In genomic region chr3:133591271-133591742, GRCh38 we compare ENCODE assay signal across 12 cellular contexts. TPM values are rescaled to one million over a fixed set of nuclear protein-coding genes. Genes with fewer than 3 reads are reported as not detected.
DNase-seq lines count a peak whose midpoint lies in the region; ATAC-seq, FAIRE-seq and TF ChIP-seq lines count a peak whose summit lies in the region.
"Had no signal": no experiment of that assay in that cellular context is flagged by ENCODE, and none has a peak within 500 bp of the region (broad histone marks: within the 10 kb centered on the region; RNA-seq: fewer than 3 reads in every experiment).

No MANE protein-coding gene starts in this region.

- peaks cover 21 to 55% (median 47%) of the 10 kb centered on the region in 3 donors for H3K4me1 Mint-ChIP-seq in CD8-positive, alpha-beta memory T cell

- WGBS in IMR-90 (ENCODE audit: extremely low coverage in 2 of 2, insufficient read length in 1 of 2), 2 experiments: no CpG with 5 or more reads among the region's 3 CpGs

- no peak overlapping the region for H3K56ac ChIP-seq in IMR-90 (ENCODE audit: extremely low read depth, insufficient read depth, low read length)

- BruUV-seq in IMR-90 (replicated peaks; lab: Mats Ljungman, UMichigan): no TSS peak

- H3K27ac ChIP-seq in CD8-positive, alpha-beta memory T cell (ENCODE audit: low read depth, low read length): no peak overlapping the region
- no peak overlapping the region for H3K27ac ChIP-seq in IMR-90 (ENCODE audit: insufficient read depth, low read length)
- no peak overlapping the region for H3K27ac ChIP-seq in right atrium auricular region

- no peak overlapping the region for H4K8ac ChIP-seq in IMR-90 (ENCODE audit: low read depth in 2 of 2, low read length in 2 of 2)

- no peaks in the 10 kb centered on the region for H3K27me3 ChIP-seq in CD8-positive, alpha-beta memory T cell (ENCODE audit: insufficient read depth, low read length, poor library complexity, severe bottlenecking)
- no peaks in the 10 kb centered on the region for H3K27me3 ChIP-seq in IMR-90 (ENCODE audit: control insufficient read depth, insufficient read depth, low read length)
- no peaks in the 10 kb centered on the region for H3K27me3 ChIP-seq in bronchial epithelial cell (ENCODE audit: control insufficient read depth, insufficient read depth, low read length)
- H3K27me3 ChIP-seq in right atrium auricular region: no peaks in the 10 kb centered on the region

- no peaks in the 10 kb centered on the region for H3K4me1 ChIP-seq in CD8-positive, alpha-beta memory T cell (ENCODE audit: insufficient read depth, low read length)
- H3K4me1 ChIP-seq in IMR-90 (ENCODE audit: control insufficient read depth, insufficient read depth, low read length) (peaks cover 2% of the 10 kb centered on the region; the same call in 1 of the 2 replicates), right atrium auricular region (peaks cover 0 to 4% of the 10 kb centered on the region in 2 donors)

- H3K9me3 Mint-ChIP-seq in CD8-positive, alpha-beta memory T cell: no peaks in the 10 kb centered on the region
- H3K9me3 Mint-ChIP-seq: memory B cell had no signal

- H2AK9ac ChIP-seq in IMR-90 (replicated peaks; ENCODE audit: low read depth, low read length, poor library complexity): no peak overlapping the region

- peaks cover 38% of the 10 kb centered on the region; the same call in 1 of the 2 replicates for H4K20me1 ChIP-seq in IMR-90 (ENCODE audit: insufficient read depth, low read length)

- no peak for FAIRE-seq in bronchial epithelial cell (lab: Jason Lieb, UNC)
- no peak for FAIRE-seq in GM12891 (lab: Jason Lieb, UNC)
- FAIRE-seq: HTR-8/SVneo had no signal

- no peak overlapping the region for H4K91ac ChIP-seq in IMR-90 (ENCODE audit: insufficient read depth, low read depth, low read length)

- DNase-seq in CD8-positive, alpha-beta memory T cell: no peak
- DNase-seq in IMR-90 (peak; percentile 43), bronchial epithelial cell (ENCODE audit: low read depth) (peak; percentile 56), myocyte (ENCODE audit: low read depth) (peak; percentile 47), GM12891 (ENCODE audit: insufficient read length, low spot score) (no peak), inferior parietal cortex (ENCODE audit: extremely low spot score) (no peak), right atrium auricular region (ENCODE audit: low spot score) (no peak), SHP77 treated with DMSO at 0.1 percent for 48 hours (lab: John Stamatoyannopoulos, UW) (no peak)
- DNase-seq: head of caudate nucleus, NCI-H2029 treated with DMSO at 0.1 percent for 48 hours had no signal

- H3K14ac ChIP-seq in IMR-90 (replicated peaks; ENCODE audit: low read depth, low read length): no peak overlapping the region

- no peak overlapping the region for H2BK20ac ChIP-seq in IMR-90 (ENCODE audit: low read depth, low read length)

- TF ChIP-seq RAD21 in IMR-90 (IDR thresholded peaks at IDR 0.05; ENCODE audit: low read length): no peak

- no peak overlapping the region for H2AK5ac ChIP-seq in IMR-90 (ENCODE audit: low read depth, low read length)

- H2BK5ac ChIP-seq in IMR-90 (ENCODE audit: low read depth, low read length, poor library complexity, severe bottlenecking): no peak overlapping the region

- H3K18ac ChIP-seq in IMR-90 (ENCODE audit: low read depth, low read length): no peak overlapping the region

- H3K4me3 Mint-ChIP-seq in CD8-positive, alpha-beta memory T cell: no peak overlapping the region
- H3K4me3 Mint-ChIP-seq: memory B cell had no signal

- no peaks in the 10 kb centered on the region for H3K9me3 ChIP-seq in CD8-positive, alpha-beta memory T cell (ENCODE audit: low read length)
- H3K9me3 ChIP-seq in IMR-90 (ENCODE audit: control insufficient read depth, insufficient read depth, low read length) (no peaks in the 10 kb centered on the region), right atrium auricular region (no peaks in the 10 kb centered on the region)

- H3K4me2 ChIP-seq in IMR-90 (ENCODE audit: low read depth, low read length): no peak overlapping the region

- in situ Hi-C loops in IMR-90 (cut with MboI; ENCODE audit: low sequenced_read_pairs): no loop called here

- CTCF ChIA-PET in CD8-positive, alpha-beta memory T cell (lab: Charles Lee): interaction anchor here (0.9 to 1.0 kb wide), 2 partner anchors 12 to 13 kb away, joined by 3 to 5 read pairs; no protein-coding TSS in a partner anchor
- CTCF ChIA-PET in IMR-90 (lab: Yijun Ruan, JAX): no interaction called here

- H2AFZ ChIP-seq in IMR-90 (replicated peaks; ENCODE audit: low read length, poor library complexity): no peak overlapping the region

- ATAC-seq in IMR-90 (ENCODE audit: low read depth): peak; percentile 54

- no peak for TF ChIP-seq CTCF in IMR-90 (conservative IDR thresholded peaks at IDR 0.05; ENCODE audit: low read depth, low read length)
- no peak for TF ChIP-seq CTCF in bronchial epithelial cell (IDR thresholded peaks at IDR 0.05; ENCODE audit: insufficient read depth, low read length, severe bottlenecking)
- TF ChIP-seq CTCF in right atrium auricular region (IDR thresholded peaks at IDR 0.05): no peak

- no peaks in the 10 kb centered on the region; the same call in 1 of the 2 replicates for H3K9me1 ChIP-seq in IMR-90 (ENCODE audit: insufficient read depth, low read length)

- no peak overlapping the region for H3K9ac ChIP-seq in IMR-90 (ENCODE audit: low read depth, low read length)

- H3K79me1 ChIP-seq in IMR-90 (ENCODE audit: low read depth in 1 of 2, low read length in 2 of 2): peaks cover 17 to 26% of the 10 kb centered on the region in 2 experiments

- POLR2A ChIA-PET in CD8-positive, alpha-beta memory T cell (lab: Charles Lee): no interaction called here
- POLR2A ChIA-PET in IMR-90 (lab: Charles Lee; ENCODE audit: unreplicated experiment): no interaction called here

- H3K4me3 ChIP-seq in CD8-positive, alpha-beta memory T cell (ENCODE audit: low read length): no peak overlapping the region
- H3K4me3 ChIP-seq in IMR-90 (ENCODE audit: insufficient read depth, low read depth, low read length) (no peak overlapping the region), bronchial epithelial cell (ENCODE audit: low read depth, low read length) (no peak overlapping the region), right atrium auricular region (no peak overlapping the region)

- dilution Hi-C loops in IMR-90 (cut with HindIII; ENCODE audit: low sequenced_read_pairs, unreplicated experiment): no loop called here

- TF ChIP-seq POLR2A in IMR-90 (IDR thresholded peaks at IDR 0.05; ENCODE audit: low read depth, low read length): no peak
- TF ChIP-seq POLR2A in GM12891 (IDR thresholded peaks at IDR 0.05; ENCODE audit: low read depth, low read length): no peak

- no peak overlapping the region for H3K23ac ChIP-seq in IMR-90 (ENCODE audit: low read depth, low read length)

- H4K5ac ChIP-seq in IMR-90 (ENCODE audit: low read depth, low read length): no peak overlapping the region

- peaks cover 0 to 37% (median 15%) of the 10 kb centered on the region in 3 donors for H3K36me3 Mint-ChIP-seq in CD8-positive, alpha-beta memory T cell

- no peak overlapping the region for H2BK120ac ChIP-seq in IMR-90 (ENCODE audit: low read depth, low read length)

- no peaks in the 10 kb centered on the region for H3K27me3 Mint-ChIP-seq in CD8-positive, alpha-beta memory T cell
- H3K27me3 Mint-ChIP-seq: memory B cell had no signal

- no peak overlapping the region for H2BK15ac ChIP-seq in IMR-90 (ENCODE audit: low read depth, low read length)

- intact Hi-C loops in IMR-90 (cut with micrococcal nuclease): loop anchor here (5.0 kb wide), 1 partner anchor 51 kb away; no protein-coding TSS in a partner anchor

- no peak overlapping the region for H3K4ac ChIP-seq in IMR-90 (ENCODE audit: low read depth, low read length)

- peaks cover 27% of the 10 kb centered on the region for H3K36me3 ChIP-seq in CD8-positive, alpha-beta memory T cell (ENCODE audit: insufficient read depth, low read length)
- H3K36me3 ChIP-seq in IMR-90 (ENCODE audit: control insufficient read depth, insufficient read depth, low read length) (peaks cover 23% of the 10 kb centered on the region), bronchial epithelial cell (ENCODE audit: control insufficient read depth, insufficient read depth, low read length) (peaks cover 3% of the 10 kb centered on the region), right atrium auricular region (peaks cover 45% of the 10 kb centered on the region)

- H3K27ac Mint-ChIP-seq in CD8-positive, alpha-beta memory T cell: peak overlapping the region in 5 of 8 donors; percentile 12 to 82 (median 53)
- H3K27ac Mint-ChIP-seq: memory B cell had no signal

TF ChIP-seq in IMR-90, 13 proteins besides CTCF, POLR2A, EP300 and RAD21:
- TF ChIP-seq NFE2L2 (IDR thresholded peaks at IDR 0.05; ENCODE audit: low read depth, low read length) (no peak), CEBPB (IDR thresholded peaks at IDR 0.05; ENCODE audit: low read depth, low read length) (peak; percentile 42; the same call in 1 of the 2 replicates)
TF ChIP-seq in IMR-90: peak in this region for 1.

TF ChIP-seq in GM12891, 5 proteins besides CTCF, POLR2A, EP300 and RAD21:
- no peak for TF ChIP-seq POLR2AphosphoS5 (IDR thresholded peaks at IDR 0.05; ENCODE audit: low read depth, low read length)
- no peak for TF ChIP-seq POU2F2 (IDR thresholded peaks at IDR 0.05; ENCODE audit: low read depth, low read length)
- no peak for TF ChIP-seq TAF1 (IDR thresholded peaks at IDR 0.05; ENCODE audit: low read depth, low read length)
- TF ChIP-seq PAX5 (IDR thresholded peaks at IDR 0.05; ENCODE audit: insufficient read depth, low read length, severe bottlenecking): no peak
- TF ChIP-seq SPI1 (IDR thresholded peaks at IDR 0.05; ENCODE audit: low read depth, low read length): no peak

RNA-seq across cellular contexts. Expression of gene CDV3, which starts 17.8 kb away (rescaled TPM):
- 100 to 1,000 TPM; 298 to 322 TPM for total RNA-seq in CD8-positive, alpha-beta memory T cell
- 71.5 TPM for polyA plus RNA-seq in CD8-positive, alpha-beta memory T cell
- total RNA-seq in IMR-90 (2012; rRNA removed) (120 and 189 TPM in 2 replicates), bronchial epithelial cell (178 and 232 TPM in 2 replicates), myocyte (396 and 434 TPM in 2 replicates), right atrium auricular region (100 to 1,000 TPM; 108 to 122 TPM)
- polyA plus RNA-seq in IMR-90 (2012; rRNA removed): 78.1 and 93.6 TPM in 2 replicates
- polyA plus RNA-seq in IMR-90 (2012; cell fraction: cytosol; rRNA removed): 11.2 and 14.0 TPM in 2 replicates
- 3.2 and 36.9 TPM in 2 replicates for polyA plus RNA-seq in IMR-90 (2012; cell fraction: nucleus; rRNA removed; ENCODE audit: low replicate concordance)
- polyA plus RNA-seq in myocyte (2012): 192 TPM
- polyA plus RNA-seq in GM12891 (2012; ENCODE audit: low read depth, missing spikeins): 92.2 TPM

Comparison
In these comparisons a context has a peak if more than half of its experiments do, and no peak if none do; other contexts are left out.
1. DNase-seq: peak in IMR-90 (single experiment), bronchial epithelial cell (single experiment) and myocyte (single experiment); none in CD8-positive, alpha-beta memory T cell (0 of 5), GM12891 (single experiment), inferior parietal cortex (single experiment), right atrium auricular region (single experiment) and SHP77 treated with DMSO at 0.1 percent for 48 hours (single experiment).